ENCODE assay signal across 1 cellular context in the genomic region with DNA sequence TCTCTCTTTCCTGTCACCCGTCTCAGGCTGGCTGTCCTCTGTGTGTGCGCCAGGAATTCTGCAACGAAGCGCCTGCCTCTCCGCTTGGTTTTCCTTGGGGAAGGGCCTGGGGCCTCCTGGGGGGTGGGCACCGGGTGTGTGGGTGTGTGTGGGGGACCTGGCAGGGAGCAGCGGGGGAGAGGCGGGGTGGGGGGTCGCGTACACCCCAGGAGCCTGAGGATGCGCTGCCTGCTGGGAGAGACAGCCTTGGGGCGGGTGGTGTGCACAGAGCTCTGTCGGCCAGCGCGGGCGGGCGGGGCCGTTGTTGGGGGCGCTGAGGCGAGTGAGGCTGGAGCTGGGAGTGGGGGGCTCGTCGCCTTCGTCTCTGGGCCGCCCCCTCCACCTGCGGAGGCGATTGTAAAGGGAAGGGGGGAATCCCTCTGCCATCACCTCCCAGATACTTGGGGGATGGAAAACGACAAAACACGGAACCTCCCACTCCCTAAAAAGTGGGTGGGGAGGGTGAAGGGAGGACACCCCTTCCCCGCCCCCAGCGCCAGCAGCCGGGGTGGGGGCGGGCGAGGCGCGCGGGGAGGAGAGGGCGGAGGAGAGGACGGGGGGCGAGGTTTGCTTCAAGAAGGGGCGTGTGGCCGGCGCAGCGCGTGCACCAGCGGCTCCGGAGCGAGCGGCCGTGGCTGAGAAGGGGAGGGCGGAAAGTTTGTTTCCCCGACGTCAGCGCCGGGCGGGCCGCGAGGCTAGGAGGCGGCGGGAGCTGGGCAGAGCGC.
TF ChIP-seq lines count a peak whose summit lies in the region.

A gene (plus strand): TSS at position 640 of the 764 bp plus-strand sequence. CDS start 221 bp downstream, outside the sequence.

TF ChIP-seq in HepG2, 621 proteins besides CTCF, POLR2A, EP300 and RAD21 (continued from another document):
- TF ChIP-seq, protein P1, sequence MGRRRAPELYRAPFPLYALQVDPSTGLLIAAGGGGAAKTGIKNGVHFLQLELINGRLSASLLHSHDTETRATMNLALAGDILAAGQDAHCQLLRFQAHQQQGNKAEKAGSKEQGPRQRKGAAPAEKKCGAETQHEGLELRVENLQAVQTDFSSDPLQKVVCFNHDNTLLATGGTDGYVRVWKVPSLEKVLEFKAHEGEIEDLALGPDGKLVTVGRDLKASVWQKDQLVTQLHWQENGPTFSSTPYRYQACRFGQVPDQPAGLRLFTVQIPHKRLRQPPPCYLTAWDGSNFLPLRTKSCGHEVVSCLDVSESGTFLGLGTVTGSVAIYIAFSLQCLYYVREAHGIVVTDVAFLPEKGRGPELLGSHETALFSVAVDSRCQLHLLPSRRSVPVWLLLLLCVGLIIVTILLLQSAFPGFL (CRISPR knock-in tag; IDR thresholded peaks at IDR 0.05): no peak
